In the genomic region with DNA sequence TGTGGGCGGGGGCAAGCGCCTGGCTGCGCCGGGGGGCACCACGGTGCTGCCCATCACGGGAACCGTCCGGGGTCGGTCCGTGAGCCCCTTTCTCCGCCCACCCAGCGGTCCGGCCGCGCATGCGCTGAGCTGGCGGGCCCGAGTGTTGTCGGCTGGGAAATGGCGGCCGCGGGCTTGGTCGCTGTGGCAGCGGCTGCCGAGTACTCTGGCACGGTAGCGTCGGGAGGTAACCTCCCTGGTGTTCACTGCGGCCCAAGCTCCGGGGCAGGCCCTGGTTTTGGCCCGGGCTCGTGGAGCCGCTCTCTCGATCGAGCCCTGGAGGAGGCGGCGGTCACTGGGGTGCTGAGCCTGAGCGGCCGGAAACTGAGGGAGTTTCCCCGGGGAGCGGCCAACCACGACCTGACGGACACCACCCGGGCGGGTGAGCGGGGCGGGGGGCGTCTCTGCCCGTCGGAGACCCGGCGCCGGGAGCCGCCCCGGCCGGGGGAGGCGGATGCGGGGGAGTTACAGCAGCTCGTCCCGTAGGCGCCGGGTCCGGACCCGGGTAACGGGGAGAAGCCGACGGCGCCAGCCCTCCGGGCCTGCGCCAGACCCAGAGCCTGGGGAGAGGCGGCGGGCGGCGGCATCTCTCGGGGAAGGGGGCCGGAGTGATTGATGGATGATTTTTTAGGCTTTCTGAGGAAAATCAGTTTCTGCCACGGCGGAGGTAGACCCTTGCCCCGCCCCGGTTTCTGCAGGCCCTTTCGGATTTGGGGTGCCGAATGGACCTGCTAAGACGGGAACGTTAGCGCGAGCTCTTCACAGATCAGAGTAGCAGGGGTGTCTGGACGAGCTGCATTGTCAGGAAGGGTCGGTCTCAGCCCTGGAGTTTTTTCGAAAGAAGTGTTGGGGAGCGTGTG, we compare ENCODE assay signal across 8 cellular contexts. TPM values are rescaled to one million over a fixed set of nuclear protein-coding genes. Genes with fewer than 3 reads are reported as not detected.
A peak's percentile ranks its signal among the peaks of the same experiment; 100 is the strongest.
DNase-seq lines count a peak whose midpoint lies in the region; ATAC-seq, FAIRE-seq and TF ChIP-seq lines count a peak whose summit lies in the region.

Gene LRCH3 (plus strand): TSS at position 135 of the 899 bp plus-strand sequence. CDS start 25 bp downstream, at position 160.

- intact Hi-C loops in vagina (cut with DNase I) = no loop called here

- H3K4me1 ChIP-seq in astrocyte (ENCODE audit: insufficient read depth, low read length) (peaks cover 5% of the 10 kb centered on the region), rectal smooth muscle tissue (ENCODE audit: control insufficient read depth, insufficient read depth, low read length) (no peaks in the 10 kb centered on the region), vagina (peaks cover 33% of the 10 kb centered on the region)

- TF ChIP-seq POLR2A in vagina (IDR thresholded peaks at IDR 0.05) = peak in 1 of 2 donors; percentile 67

- H3K27ac ChIP-seq in astrocyte (ENCODE audit: low read depth, low read length) (peak within 1 kb of the TSS; percentile 96), rectal smooth muscle tissue (ENCODE audit: low read depth, low read length) (peak within 1 kb of the TSS; percentile 83), vagina (peak within 1 kb of the TSS; percentile 98)

- peak within 1 kb of the TSS; percentile 96 for H3K4me3 ChIP-seq in astrocyte (ENCODE audit: insufficient read depth, low read depth, low read length)
- peak within 1 kb of the TSS; percentile 89 for H3K4me3 ChIP-seq in rectal smooth muscle tissue (ENCODE audit: low read length)
- peak within 1 kb of the TSS; percentile 71 to 73 for H3K4me3 ChIP-seq in vagina

- ATAC-seq in GM18502 (IDR thresholded peaks at IDR 0.05; ENCODE audit: poor library complexity, unreplicated experiment) = peak; percentile 75
- ATAC-seq in HG02852 (IDR thresholded peaks at IDR 0.05; ENCODE audit: unreplicated experiment) = peak; percentile 73

- peak within 1 kb of the TSS; percentile 96 for H3K27ac Mint-ChIP-seq in astrocyte (ENCODE audit: unreplicated experiment)

- H3K4me3 Mint-ChIP-seq in astrocyte (ENCODE audit: unreplicated experiment) = peak within 1 kb of the TSS; percentile 95

- peaks cover 50% of the 10 kb centered on the region for H3K79me2 ChIP-seq in astrocyte (ENCODE audit: insufficient read depth, low read length)

- no peaks in the 10 kb centered on the region for H3K4me1 Mint-ChIP-seq in astrocyte (ENCODE audit: low read depth, unreplicated experiment)

- no peak for FAIRE-seq in astrocyte (lab: Jason Lieb, UNC)

- H3K36me3 ChIP-seq in astrocyte (ENCODE audit: insufficient read depth, low read length) (no peaks in the 10 kb centered on the region), rectal smooth muscle tissue (ENCODE audit: control insufficient read depth, insufficient read depth, low read length) (peaks cover 2% of the 10 kb centered on the region), vagina (no peaks in the 10 kb centered on the region)

- H3K9ac ChIP-seq in astrocyte (ENCODE audit: low read length) (peak within 1 kb of the TSS; percentile 98), rectal smooth muscle tissue (ENCODE audit: low read length) (peak within 1 kb of the TSS; percentile 69)

- H3K27me3 ChIP-seq in astrocyte (ENCODE audit: insufficient read depth, low read length) (no peaks in the 10 kb centered on the region), rectal smooth muscle tissue (ENCODE audit: control insufficient read depth, insufficient read depth, low read length) (no peaks in the 10 kb centered on the region), vagina (no peaks in the 10 kb centered on the region)

- TF ChIP-seq CTCF in astrocyte (IDR thresholded peaks at IDR 0.05; ENCODE audit: insufficient read depth, low read depth, low read length) (no peak), vagina (IDR thresholded peaks at IDR 0.05) (no peak)

- DNase-seq in NCI-H187 treated with DMSO at 0.1 percent for 48 hours (lab: John Stamatoyannopoulos, UW) (peak; percentile 14), T-helper 9 cell (peak; percentile 74), astrocyte (ENCODE audit: low read depth) (peak; percentile 45), hepatic stellate cell (ENCODE audit: low spot score) (peak; percentile 97), vagina (ENCODE audit: extremely low spot score in 2 of 2) (no peak)

- H3K9me3 Mint-ChIP-seq in astrocyte (ENCODE audit: unreplicated experiment) = no peaks in the 10 kb centered on the region

- peak within 1 kb of the TSS; percentile 99 for H3K4me2 ChIP-seq in astrocyte (ENCODE audit: low read length)

- peaks cover 38% of the 10 kb centered on the region for H4K20me1 ChIP-seq in astrocyte (ENCODE audit: insufficient read depth, low read length)

- H3K36me3 Mint-ChIP-seq in astrocyte (ENCODE audit: low read depth, unreplicated experiment) = peaks cover 2% of the 10 kb centered on the region

- H2AFZ ChIP-seq in astrocyte (ENCODE audit: low read depth, low read length) = peak within 1 kb of the TSS; percentile 84

- H3K9me3 ChIP-seq in astrocyte (ENCODE audit: insufficient read depth, low read depth, low read length) (no peaks in the 10 kb centered on the region), vagina (no peaks in the 10 kb centered on the region)

- no peaks in the 10 kb centered on the region for H3K27me3 Mint-ChIP-seq in astrocyte (ENCODE audit: low read depth, unreplicated experiment)

RNA-seq across cellular contexts. Expression of gene LRCH3, which starts in this region (rescaled TPM):
- total RNA-seq in astrocyte (42.1 and 49.6 TPM in 2 replicates), vagina (99.0 TPM)

Comparison
In these comparisons a context has a peak if more than half of its experiments do, and no peak if none do; other contexts are left out.
1. DNase-seq: peak in NCI-H187 treated with DMSO at 0.1 percent for 48 hours (single experiment), T-helper 9 cell (single experiment), astrocyte (single experiment) and hepatic stellate cell (single experiment); none in vagina (0 of 2).
2. Peak in every context shown above with its lines, with median percentiles within 50 percentile points of each other: H3K27ac ChIP-seq and H3K4me3 ChIP-seq.